Comparison of ENCODE assay signal across 23 cellular contexts in the genomic region with DNA sequence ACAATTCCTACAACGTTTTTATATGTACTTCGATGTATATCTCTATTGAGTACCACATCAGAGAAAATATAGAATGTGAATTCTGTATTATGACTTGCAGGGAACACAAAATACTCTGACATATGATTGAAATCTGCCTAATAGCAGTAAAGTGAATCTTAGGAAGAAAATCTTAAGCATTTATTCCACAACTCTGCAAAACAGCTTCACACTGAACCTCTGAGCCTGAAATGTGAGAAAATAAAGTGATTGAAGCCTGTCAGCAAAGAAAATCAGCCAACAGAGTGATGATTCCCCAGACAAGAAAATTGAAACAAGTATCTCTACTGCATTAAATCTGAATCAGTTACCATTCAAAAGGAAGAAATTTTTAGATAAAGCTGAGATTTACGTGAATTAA.
A peak's percentile ranks its signal among the peaks of the same experiment; 100 is the strongest.
DNase-seq lines count a peak whose midpoint lies in the region; TF ChIP-seq lines count a peak whose summit lies in the region.
"Had no signal": no experiment of that assay in that cellular context is flagged by ENCODE, and none has a peak within 500 bp of the region (broad histone marks: within the 10 kb centered on the region; RNA-seq: fewer than 3 reads in every experiment).

No MANE protein-coding gene starts in this region.

- H3K27me3 ChIP-seq in WERI-Rb-1 (ENCODE audit: insufficient read depth, low read depth, severe bottlenecking) (no peaks in the 10 kb centered on the region), H9 (ENCODE audit: insufficient read depth, low read length) (no peaks in the 10 kb centered on the region)
- H3K27me3 ChIP-seq: BE2C, BLaER1 had no signal

- no CpG with 5 or more reads among the region's 3 CpGs for WGBS in H9 (ENCODE audit: extremely low coverage, insufficient read length, low lambda C conversion rate)

- H2BK5ac ChIP-seq in H9 (ENCODE audit: insufficient read length, low read length): no peak overlapping the region

- TF ChIP-seq CTCF in WERI-Rb-1 (IDR thresholded peaks at IDR 0.05; ENCODE audit: low read depth, low read length) (no peak), H9 (conservative IDR thresholded peaks at IDR 0.05) (no peak)

- no peaks in the 10 kb centered on the region for H3K23me2 ChIP-seq in H9 (ENCODE audit: insufficient read length, low read depth, low read length, poor library complexity, severe bottlenecking)

- H4K20me1 ChIP-seq in H9 (ENCODE audit: control insufficient read depth, insufficient read depth, insufficient read length): no peaks in the 10 kb centered on the region
- H4K20me1 ChIP-seq: BLaER1 had no signal

- H3K27me3 Mint-ChIP-seq in H9 (ENCODE audit: low read depth): no peaks in the 10 kb centered on the region; the same call in 1 of the 2 replicates
- H3K27me3 Mint-ChIP-seq: CD4-positive, alpha-beta memory T cell; CD4-positive, CD25-positive, alpha-beta regulatory T cell; CD8-positive, alpha-beta memory T cell had no signal

- H3K4me3 ChIP-seq in WERI-Rb-1 (ENCODE audit: low read depth, low read length): no peak overlapping the region
- H3K4me3 ChIP-seq: BLaER1, GM12878 had no signal

- H4K5ac ChIP-seq in H9 (ENCODE audit: insufficient read length, low read depth, low read length): no peak overlapping the region

- H3K4me3 Mint-ChIP-seq in H9: no peak overlapping the region
- H3K4me3 Mint-ChIP-seq: CD14-positive monocyte; CD4-positive, CD25-positive, alpha-beta regulatory T cell; CD8-positive, alpha-beta memory T cell had no signal

- no peak overlapping the region for H2BK20ac ChIP-seq in H9 (ENCODE audit: low read depth, low read length, poor library complexity, severe bottlenecking)

- H3K4me1 ChIP-seq in H9 (ENCODE audit: insufficient read depth, low read length): no peaks in the 10 kb centered on the region
- H3K4me1 ChIP-seq: BE2C, BLaER1 had no signal

- H2AFZ ChIP-seq in H9 (ENCODE audit: low read length): no peak overlapping the region

- DNase-seq in NCI-H2171 treated with DMSO at 0.1 percent for 48 hours (lab: John Stamatoyannopoulos, UW): peak; percentile 28
- DNase-seq in NCI-H2171 (lab: John Stamatoyannopoulos, UW): no peak
- DNase-seq in NCI-H82 treated with DMSO at 0.1 percent for 48 hours (lab: John Stamatoyannopoulos, UW; ENCODE audit: unreplicated experiment): peak; percentile 13
- no peak for DNase-seq in NCI-H82 (lab: John Stamatoyannopoulos, UW)
- no peak for DNase-seq in WERI-Rb-1
- DNase-seq in NCI-H524 (lab: John Stamatoyannopoulos, UW): no peak
- no peak for DNase-seq in H9
- DNase-seq: 8988T; ACHN; BE2C; CD4-positive, alpha-beta memory T cell; CD4-positive, CD25-positive, alpha-beta regulatory T cell; CD8-positive, alpha-beta memory T cell; COR-L47; DMS 273 treated with DMSO at 0.1 percent for 48 hours; DMS53; DMS79; DND-41; EL; GDM1 had no signal

- H4K91ac ChIP-seq in H9 (ENCODE audit: insufficient read length, low read depth, low read length): no peak overlapping the region

- no peaks in the 10 kb centered on the region for H3K79me1 ChIP-seq in H9 (ENCODE audit: insufficient read depth, low read depth, low read length, poor library complexity, severe bottlenecking)

- H3K27ac ChIP-seq in WERI-Rb-1: 0 out of 2 replicates have a peak overlapping the region, but pooled peaks have one; percentile 10
- H3K27ac ChIP-seq in H9 (ENCODE audit: insufficient read length, low read depth, low read length): no peak overlapping the region
- H3K27ac ChIP-seq: BLaER1 had no signal

- H3K23ac ChIP-seq in H9 (ENCODE audit: insufficient read length, low read depth, low read length): no peak overlapping the region

- H3K4ac ChIP-seq in H9 (ENCODE audit: low read depth, low read length): no peak overlapping the region

- no peaks in the 10 kb centered on the region for H3K79me2 ChIP-seq in H9 (ENCODE audit: insufficient read depth, low read length)

- H3K9ac ChIP-seq in H9 (ENCODE audit: extremely low read depth, insufficient read length, low read length): no peak overlapping the region
- H3K9ac ChIP-seq: BLaER1 had no signal

- H3K56ac ChIP-seq in H9 (ENCODE audit: insufficient read length, low read depth, low read length): no peak overlapping the region

- H4K8ac ChIP-seq in H9 (replicated peaks; ENCODE audit: insufficient read length, low read depth, low read length): no peak overlapping the region

- H3K4me1 Mint-ChIP-seq in H9: no peaks in the 10 kb centered on the region
- H3K4me1 Mint-ChIP-seq: CD14-positive monocyte; CD4-positive, alpha-beta memory T cell; CD4-positive, CD25-positive, alpha-beta regulatory T cell; CD8-positive, alpha-beta memory T cell had no signal

- no peaks in the 10 kb centered on the region for H3K36me3 ChIP-seq in WERI-Rb-1
- H3K36me3 ChIP-seq: BE2C, BLaER1 had no signal

- H3K9me3 Mint-ChIP-seq in H9: no peaks in the 10 kb centered on the region; a peak in 2 of 5 replicates

- H2BK12ac ChIP-seq in H9 (ENCODE audit: insufficient read length, low read depth, low read length): no peak overlapping the region

- no peak overlapping the region for H2BK120ac ChIP-seq in H9 (ENCODE audit: low read depth, low read length, poor library complexity, severe bottlenecking)

- no peak overlapping the region for H2AK5ac ChIP-seq in H9 (ENCODE audit: insufficient read length, low read length)

- no peak overlapping the region for H3K27ac Mint-ChIP-seq in H9
- H3K27ac Mint-ChIP-seq: CD14-positive monocyte; CD4-positive, alpha-beta memory T cell; CD4-positive, CD25-positive, alpha-beta regulatory T cell; CD8-positive, alpha-beta memory T cell had no signal

- no peak overlapping the region for H3K18ac ChIP-seq in H9 (ENCODE audit: insufficient read length, low read depth, low read length)

- no peak overlapping the region for H3K4me2 ChIP-seq in H9 (ENCODE audit: insufficient read depth, insufficient read length, low read length)
- H3K4me2 ChIP-seq: BLaER1 had no signal

- H3K36me3 Mint-ChIP-seq in H9 (ENCODE audit: insufficient read depth in 1 of 3, low read depth in 3 of 3): no peaks in the 10 kb centered on the region; a peak in 1 of 7 replicates
- H3K36me3 Mint-ChIP-seq: CD14-positive monocyte; CD4-positive, alpha-beta memory T cell; CD4-positive, CD25-positive, alpha-beta regulatory T cell; CD8-positive, alpha-beta memory T cell had no signal

- H2BK15ac ChIP-seq in H9 (ENCODE audit: low read depth, low read length): no peak overlapping the region

- H3K9me3 ChIP-seq in WERI-Rb-1 (ENCODE audit: severe bottlenecking): no peaks in the 10 kb centered on the region
- no peaks in the 10 kb centered on the region for H3K9me3 ChIP-seq in H9 (ENCODE audit: control insufficient read depth, low read depth, low read length)
- H3K9me3 ChIP-seq: BE2C, BLaER1 had no signal

- H3K14ac ChIP-seq in H9 (ENCODE audit: insufficient read depth, low read length): no peak overlapping the region

- H3T11ph ChIP-seq in H9 (ENCODE audit: low read length): no peak overlapping the region

Comparison
In these comparisons a context has a peak if more than half of its experiments do, and no peak if none do; other contexts are left out.
1. DNase-seq: peak in NCI-H2171 treated with DMSO at 0.1 percent for 48 hours (single experiment) and NCI-H82 treated with DMSO at 0.1 percent for 48 hours (single experiment); none in NCI-H2171 (single experiment), NCI-H82 (single experiment), WERI-Rb-1 (single experiment), NCI-H524 (0 of 2) and H9 (single experiment).